ENCODE assay signal across 19 cellular contexts in genomic region chr5:83503662-83504061, GRCh38. TPM values are rescaled to one million over a fixed set of nuclear protein-coding genes. Genes with fewer than 3 reads are reported as not detected.
A peak's percentile ranks its signal among the peaks of the same experiment; 100 is the strongest.
DNase-seq lines count a peak whose midpoint lies in the region; FAIRE-seq and TF ChIP-seq lines count a peak whose summit lies in the region.
"Had no signal": no experiment of that assay in that cellular context is flagged by ENCODE, and none has a peak within 500 bp of the region (broad histone marks: within the 10 kb centered on the region; RNA-seq: fewer than 3 reads in every experiment).

No MANE protein-coding gene starts in this region.

- TF ChIP-seq CTCF in D721Med (IDR thresholded peaks at IDR 0.05; ENCODE audit: insufficient read depth, missing control alignments) (no peak), neural progenitor cell (IDR thresholded peaks at IDR 0.05) (no peak), Calu3 (IDR thresholded peaks at IDR 0.05; ENCODE audit: unreplicated experiment) (no peak)

- H3F3A ChIP-seq in neural progenitor cell (ENCODE audit: low read depth) = peaks cover 16% of the 10 kb centered on the region

- peaks cover 13% of the 10 kb centered on the region for H3K4me1 Mint-ChIP-seq in neural progenitor cell
- H3K4me1 Mint-ChIP-seq in Calu3 (ENCODE audit: low read depth, unreplicated experiment) = peaks cover 2% of the 10 kb centered on the region
- H3K4me1 Mint-ChIP-seq: activated naive CD4-positive, alpha-beta T cell treated with anti-CD3 and anti-CD28 coated beads, Interleukin-2, amount 50 U/mL, for 24 hours; CD4-positive, CD25-positive, alpha-beta regulatory T cell had no signal

- no peak for FAIRE-seq in D721Med (lab: Jason Lieb, UNC)
- FAIRE-seq: bronchial epithelial cell, GM12891 had no signal

- H3K9me3 Mint-ChIP-seq in neural progenitor cell (peaks cover 47% of the 10 kb centered on the region), Calu3 (ENCODE audit: low read depth, unreplicated experiment) (peaks cover 4% of the 10 kb centered on the region)
- H3K9me3 Mint-ChIP-seq: activated naive CD4-positive, alpha-beta T cell treated with anti-CD3 and anti-CD28 coated beads, Interleukin-2, amount 50 U/mL, for 24 hours had no signal

- BruUV-seq in Calu3 (replicated peaks; lab: Mats Ljungman, UMichigan) = no TSS peak

- no peaks in the 10 kb centered on the region for H3K27me3 ChIP-seq in neural progenitor cell
- H3K27me3 ChIP-seq: right lobe of liver, SJSA1, thyroid gland had no signal

- H4K20me1 ChIP-seq in neural progenitor cell (ENCODE audit: low read depth) = no peaks in the 10 kb centered on the region

- no peak overlapping the region for H3K4me3 ChIP-seq in neural progenitor cell
- H3K4me3 ChIP-seq: right lobe of liver, SJSA1, thyroid gland had no signal

- peaks cover 5% of the 10 kb centered on the region for H3K36me3 ChIP-seq in neural progenitor cell
- H3K36me3 ChIP-seq: right lobe of liver, thyroid gland had no signal

- H3K36me3 Mint-ChIP-seq in neural progenitor cell (peaks cover 80% of the 10 kb centered on the region), Calu3 (ENCODE audit: insufficient read depth, unreplicated experiment) (no peaks in the 10 kb centered on the region)
- H3K36me3 Mint-ChIP-seq: activated naive CD4-positive, alpha-beta T cell treated with anti-CD3 and anti-CD28 coated beads, Interleukin-2, amount 50 U/mL, for 24 hours; CD4-positive, CD25-positive, alpha-beta regulatory T cell had no signal

- H3K27me3 Mint-ChIP-seq in neural progenitor cell (ENCODE audit: insufficient read depth, low read depth) (no peaks in the 10 kb centered on the region), Calu3 (ENCODE audit: unreplicated experiment) (no peaks in the 10 kb centered on the region)
- H3K27me3 Mint-ChIP-seq: CD4-positive, CD25-positive, alpha-beta regulatory T cell had no signal

- H3K79me2 ChIP-seq in neural progenitor cell (ENCODE audit: low read depth) = no peaks in the 10 kb centered on the region

- H3K9me3 ChIP-seq in neural progenitor cell (ENCODE audit: low read depth) = no peaks in the 10 kb centered on the region
- H3K9me3 ChIP-seq: right lobe of liver, SJSA1, thyroid gland had no signal

- H3K4me1 ChIP-seq in neural progenitor cell = peaks cover 28% of the 10 kb centered on the region
- H3K4me1 ChIP-seq: right lobe of liver, SJSA1, thyroid gland had no signal

- H3K27ac Mint-ChIP-seq in neural progenitor cell (no peak overlapping the region), Calu3 (ENCODE audit: unreplicated experiment) (no peak overlapping the region)
- H3K27ac Mint-ChIP-seq: activated naive CD4-positive, alpha-beta T cell treated with anti-CD3 and anti-CD28 coated beads, Interleukin-2, amount 50 U/mL, for 24 hours; CD4-positive, CD25-positive, alpha-beta regulatory T cell had no signal

- DNase-seq in D721Med (ENCODE audit: insufficient read length, low spot score) = peak; percentile 37
- peak; percentile 39 for DNase-seq in M059J (ENCODE audit: low read depth)
- peak; percentile 11 for DNase-seq in cerebellar cortex (ENCODE audit: low spot score)
- no peak for DNase-seq in neural progenitor cell (ENCODE audit: low spot score)
- no peak for DNase-seq in glomerular visceral epithelial cell (ENCODE audit: extremely low spot score)
- no peak for DNase-seq in NOMO-1 treated with DMSO at 0.1 percent for 48 hours (lab: John Stamatoyannopoulos, UW; ENCODE audit: unreplicated experiment)
- DNase-seq in Calu3 = no peak
- DNase-seq: activated T-cell treated with anti-CD3 and anti-CD28 coated beads, Interleukin-2, amount 50 U/mL, for 1 hour; CD4-positive, CD25-positive, alpha-beta regulatory T cell; GOT3; islet precursor cell; NCI-H2171; right lobe of liver; stimulated activated CD4-positive, alpha-beta T cell treated with anti-CD3 and anti-CD28 coated beads, Interleukin-4, amount 100 ng/mL, for 24 hours; thyroid gland had no signal

- peak overlapping the region; percentile 47 for H3K4me2 ChIP-seq in neural progenitor cell

- intact Hi-C loops in Calu3 (cut with micrococcal nuclease; ENCODE audit: unreplicated experiment) = no loop called here

- no peak overlapping the region for H3K27ac ChIP-seq in neural progenitor cell
- H3K27ac ChIP-seq: right lobe of liver, SJSA1, thyroid gland had no signal

- CTCF ChIA-PET in Calu3 (lab: Charles Lee) = interaction anchor here (0.7 to 1.2 kb wide), 2 partner anchors 14 to 908 kb away, joined by 3 read pairs; no protein-coding TSS in a partner anchor

- H2AFZ ChIP-seq in neural progenitor cell (replicated peaks) = no peak overlapping the region

- H3K9ac ChIP-seq in neural progenitor cell = no peak overlapping the region

- H3K4me3 Mint-ChIP-seq in neural progenitor cell (no peak overlapping the region), Calu3 (ENCODE audit: low read depth, unreplicated experiment) (no peak overlapping the region)
- H3K4me3 Mint-ChIP-seq: activated naive CD4-positive, alpha-beta T cell treated with anti-CD3 and anti-CD28 coated beads, Interleukin-2, amount 50 U/mL, for 24 hours; CD4-positive, CD25-positive, alpha-beta regulatory T cell had no signal

RNA-seq across cellular contexts. Expression of gene VCAN, which starts 32.1 kb away (rescaled TPM):
- 42.5 and 84.4 TPM in 2 replicates for total RNA-seq in M059J (2014; rRNA removed; shearing (Covaris generic))
- total RNA-seq in neural progenitor cell (ENCODE audit: low replicate concordance) (71.6 and 101 TPM in 2 replicates), Calu3 (2022) (25.4 and 31.4 TPM in 2 replicates)
- total RNA-seq: CD4-positive, CD25-positive, alpha-beta regulatory T cell had no signal

Comparison
In these comparisons a context has a peak if more than half of its experiments do, and no peak if none do; other contexts are left out.
1. DNase-seq: peak in D721Med (single experiment), M059J (single experiment) and cerebellar cortex (single experiment); none in neural progenitor cell (single experiment), glomerular visceral epithelial cell (single experiment), NOMO-1 treated with DMSO at 0.1 percent for 48 hours (single experiment) and Calu3 (single experiment).